In the genomic region with DNA sequence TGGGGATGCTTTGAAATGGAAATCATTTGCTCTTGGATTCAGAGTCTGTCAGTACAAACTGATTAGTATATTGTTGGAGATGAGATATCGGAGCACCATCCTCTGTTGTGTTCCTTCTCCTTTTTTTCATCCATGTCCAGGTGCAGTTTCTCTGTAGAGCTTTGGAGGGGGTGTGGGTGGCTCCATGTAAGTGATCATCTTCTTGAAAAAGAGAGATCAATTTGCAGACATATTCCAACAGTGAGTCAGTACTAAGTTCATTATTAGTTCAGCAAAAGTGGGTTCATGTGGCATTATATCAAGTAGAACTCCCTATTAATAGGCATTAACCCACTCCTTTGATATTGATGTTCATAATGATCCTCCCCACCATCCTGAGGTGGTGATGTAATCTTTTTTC, we compare ENCODE assay signal across 25 cellular contexts. TPM values are rescaled to one million over a fixed set of nuclear protein-coding genes. Genes with fewer than 3 reads are reported as not detected.
"Had no signal": no experiment of that assay in that cellular context is flagged by ENCODE, and none has a peak within 500 bp of the region (broad histone marks: within the 10 kb centered on the region; RNA-seq: fewer than 3 reads in every experiment).

No MANE protein-coding gene starts in this region.

- ATAC-seq: naive thymus-derived CD8-positive, alpha-beta T cell; natural killer cell treated with Interleukin-12 subunit alpha and Interleukin-12 subunit beta and Interleukin-15 and Interleukin-18, amount 100 ng/mL, for 72 hours; pancreas; right cardiac atrium; right lobe of liver; stimulated activated effector memory CD8-positive, alpha-beta T cell treated with anti-CD3 and anti-CD28 coated beads, Interleukin-12 subunit alpha, Interleukin-12 subunit beta, amount 100 ng/mL, for 72 hours; stimulated activated naive B cell treated with anti-CD40 and anti-IgM and Interleukin-4, amounts not matched to agents 10 μg/mL and 1 μg/mL and 100 μg/mL, for 72 hours had no signal

- DNase-seq: naive thymus-derived CD8-positive, alpha-beta T cell; pancreas; right cardiac atrium; right lobe of liver; sigmoid colon; small intestine; stimulated activated CD4-positive, alpha-beta T cell treated with anti-CD3 and anti-CD28 coated beads, Interleukin-15, amount 100 ng/mL, for 24 hours; stimulated activated CD4-positive, alpha-beta T cell treated with anti-CD3 and anti-CD28 coated beads, Interleukin-2, amount 100 ng/mL, for 24 hours; stimulated activated CD4-positive, alpha-beta T cell treated with anti-CD3 and anti-CD28 coated beads, Interleukin-2, amount 100 ng/mL, for 48 hours; stimulated activated CD4-positive, alpha-beta T cell treated with anti-CD3 and anti-CD28 coated beads, Interleukin-4, amount 100 ng/mL, for 24 hours; stimulated activated naive B cell treated with anti-CD40 and anti-IgM and Interleukin-4, amounts not matched to agents 10 μg/mL and 1 μg/mL and 100 μg/mL, for 72 hours; stimulated activated naive CD4-positive, alpha-beta T cell treated with Interleukin-2 at 50 U/mL for 16 hours; stomach; thyroid gland; trophoblast cell; upper lobe of left lung had no signal

- H3K36me3 ChIP-seq: neural progenitor cell, neutrophil, pancreas, prostate gland, right lobe of liver, sigmoid colon, stomach, thoracic aorta, thyroid gland, tibial nerve, upper lobe of left lung, vagina had no signal

- H3K4me2 ChIP-seq: neural progenitor cell had no signal

- H3K4me1 ChIP-seq: pancreas, prostate gland, right lobe of liver, sigmoid colon, stomach, tibial nerve, upper lobe of left lung, vagina had no signal

- H3K27ac ChIP-seq: neural progenitor cell, neutrophil, pancreas, prostate gland, right lobe of liver, sigmoid colon, stomach, thoracic aorta, thyroid gland, tibial nerve, upper lobe of left lung, vagina had no signal

- H3K27me3 ChIP-seq: neural progenitor cell, pancreas, right lobe of liver, sigmoid colon, stomach, thyroid gland, tibial nerve, upper lobe of left lung, vagina had no signal

- H2AFZ ChIP-seq: neural progenitor cell had no signal

- H3K4me3 ChIP-seq: neural progenitor cell, pancreas, prostate gland, right lobe of liver, sigmoid colon, stomach, thoracic aorta, thyroid gland, tibial nerve, upper lobe of left lung, vagina had no signal

- H3K36me3 Mint-ChIP-seq: natural killer cell treated with Interleukin-12 subunit alpha and Interleukin-12 subunit beta and Interleukin-15 and Interleukin-18, amount 100 ng/mL, for 72 hours; stimulated activated effector memory CD8-positive, alpha-beta T cell treated with anti-CD3 and anti-CD28 coated beads, Interleukin-12 subunit alpha, Interleukin-12 subunit beta, amount 100 ng/mL, for 72 hours; stimulated activated naive B cell treated with anti-CD40 and anti-IgM and Interleukin-4, amounts not matched to agents 10 μg/mL and 1 μg/mL and 100 μg/mL, for 72 hours had no signal

- H3K4me1 Mint-ChIP-seq: naive thymus-derived CD8-positive, alpha-beta T cell; stimulated activated effector memory CD8-positive, alpha-beta T cell treated with anti-CD3 and anti-CD28 coated beads, Interleukin-12 subunit alpha, Interleukin-12 subunit beta, amount 100 ng/mL, for 72 hours; stimulated activated naive B cell treated with anti-CD40 and anti-IgM and Interleukin-4, amounts not matched to agents 10 μg/mL and 1 μg/mL and 100 μg/mL, for 72 hours had no signal

- H3K9ac ChIP-seq: neural progenitor cell had no signal

- H3K9me3 Mint-ChIP-seq: naive thymus-derived CD8-positive, alpha-beta T cell; natural killer cell treated with Interleukin-12 subunit alpha and Interleukin-12 subunit beta and Interleukin-15 and Interleukin-18, amount 100 ng/mL, for 72 hours; neural progenitor cell; stimulated activated effector memory CD8-positive, alpha-beta T cell treated with anti-CD3 and anti-CD28 coated beads, Interleukin-12 subunit alpha, Interleukin-12 subunit beta, amount 100 ng/mL, for 72 hours; stimulated activated naive B cell treated with anti-CD40 and anti-IgM and Interleukin-4, amounts not matched to agents 10 μg/mL and 1 μg/mL and 100 μg/mL, for 72 hours; stimulated activated naive CD8-positive, alpha-beta T cell treated with anti-CD3 and anti-CD28 coated beads, Interleukin-15, Interleukin-2, amounts not matched to agents 100 ng/mL and 50 ng/mL, for 24 hours had no signal

- H3K4me3 Mint-ChIP-seq: naive thymus-derived CD8-positive, alpha-beta T cell; natural killer cell treated with Interleukin-12 subunit alpha and Interleukin-12 subunit beta and Interleukin-15 and Interleukin-18, amount 100 ng/mL, for 72 hours; neural progenitor cell; stimulated activated effector memory CD8-positive, alpha-beta T cell treated with anti-CD3 and anti-CD28 coated beads, Interleukin-12 subunit alpha, Interleukin-12 subunit beta, amount 100 ng/mL, for 72 hours; stimulated activated naive B cell treated with anti-CD40 and anti-IgM and Interleukin-4, amounts not matched to agents 10 μg/mL and 1 μg/mL and 100 μg/mL, for 72 hours; stimulated activated naive CD8-positive, alpha-beta T cell treated with anti-CD3 and anti-CD28 coated beads, Interleukin-15, Interleukin-2, amounts not matched to agents 100 ng/mL and 50 ng/mL, for 24 hours had no signal

- H3K9me3 ChIP-seq: neutrophil, pancreas, prostate gland, right lobe of liver, sigmoid colon, stomach, thoracic aorta, thyroid gland, tibial nerve, upper lobe of left lung, vagina had no signal

- H3K27ac Mint-ChIP-seq: naive thymus-derived CD8-positive, alpha-beta T cell; natural killer cell treated with Interleukin-12 subunit alpha and Interleukin-12 subunit beta and Interleukin-15 and Interleukin-18, amount 100 ng/mL, for 72 hours; stimulated activated effector memory CD8-positive, alpha-beta T cell treated with anti-CD3 and anti-CD28 coated beads, Interleukin-12 subunit alpha, Interleukin-12 subunit beta, amount 100 ng/mL, for 72 hours; stimulated activated naive B cell treated with anti-CD40 and anti-IgM and Interleukin-4, amounts not matched to agents 10 μg/mL and 1 μg/mL and 100 μg/mL, for 72 hours; stimulated activated naive CD8-positive, alpha-beta T cell treated with anti-CD3 and anti-CD28 coated beads, Interleukin-15, Interleukin-2, amounts not matched to agents 100 ng/mL and 50 ng/mL, for 24 hours had no signal

RNA-seq across cellular contexts. Expression of a gene that starts 18.9 kb away (rescaled TPM):
- total RNA-seq: naive thymus-derived CD8-positive, alpha-beta T cell had no signal
